8 cellular contexts compared by ENCODE assay signal in the genomic region with DNA sequence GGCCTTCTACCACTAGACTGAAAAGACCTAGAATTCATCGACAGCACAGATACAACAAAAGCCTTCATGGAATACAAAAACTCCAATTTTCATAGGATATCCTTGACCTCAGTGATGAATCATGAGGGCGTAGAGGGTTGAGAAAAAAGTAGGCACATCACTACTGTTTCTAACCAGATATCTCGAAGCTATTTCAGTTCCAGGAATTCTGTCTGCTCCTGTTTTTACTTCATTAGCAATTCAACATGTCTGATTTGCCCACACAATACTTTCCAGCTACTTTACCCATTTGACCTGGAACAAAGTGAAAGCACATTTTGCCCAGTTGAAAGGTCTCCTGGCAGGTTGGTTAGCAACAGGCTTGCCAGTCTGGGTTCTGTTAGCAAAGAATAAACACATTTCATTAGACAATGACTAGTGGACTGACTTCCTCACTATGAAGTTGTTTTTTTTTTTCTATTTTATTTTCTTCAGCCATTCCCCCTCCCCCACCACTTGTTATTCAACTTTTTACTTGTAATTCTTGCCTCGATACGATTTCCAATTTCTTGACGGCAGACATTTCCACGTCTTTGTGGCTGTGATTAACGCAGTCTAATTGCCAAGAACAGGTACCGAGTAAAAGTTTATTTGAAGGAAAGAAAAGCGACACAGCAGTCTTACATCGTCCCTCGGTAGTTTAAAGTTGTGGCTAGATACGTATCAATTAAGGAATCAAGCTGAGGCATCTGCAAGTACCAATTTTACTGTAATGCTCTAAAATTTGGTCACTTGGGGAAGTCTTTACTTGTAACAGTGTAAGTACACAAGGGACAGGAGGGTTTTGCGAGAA. TPM values are rescaled to one million over a fixed set of nuclear protein-coding genes. Genes with fewer than 3 reads are reported as not detected.
DNase-seq lines count a peak whose midpoint lies in the region; ATAC-seq and TF ChIP-seq lines count a peak whose summit lies in the region.

No MANE protein-coding gene starts in this region.

- H3K36me3 ChIP-seq in BLaER1 treated with 17β-estradiol and CSF1 and Interleukin-3, amounts not matched to agents 10 nM and 100 nM = no peaks in the 10 kb centered on the region
- H3K36me3 ChIP-seq in prostate gland = no peaks in the 10 kb centered on the region

- peak overlapping the region; percentile 82 to 91 (median 88) for H3K9ac ChIP-seq in BLaER1 treated with 17β-estradiol and CSF1 and Interleukin-3, amounts not matched to agents 10 nM and 100 nM

- H3K4me3 ChIP-seq in BLaER1 treated with 17β-estradiol and CSF1 and Interleukin-3, amounts not matched to agents 10 nM and 100 nM = peak overlapping the region; percentile 80 to 93 (median 88)
- H3K4me3 ChIP-seq in WI38 (ENCODE audit: low read depth, low read length) (peak overlapping the region; percentile 80), foreskin fibroblast (ENCODE audit: low read depth in 1 of 2, low read length in 2 of 2) (peak overlapping the region; percentile 88 to 94), prostate gland (peak overlapping the region; percentile 79 to 83)

- no peak for ATAC-seq in GM19351 (IDR thresholded peaks at IDR 0.05; ENCODE audit: unreplicated experiment)

- POLR2A ChIA-PET in HEK293T (lab: Yijun Ruan, JAX) = interaction anchor here (0.7 to 1.4 kb wide), 8 partner anchors 9 to 820 kb away, joined by 3 to 6 read pairs (median 3); no protein-coding TSS in a partner anchor

- intact Hi-C loops in prostate gland (cut with DNase I) = loop anchor here (5.0 to 10.0 kb wide), 3 partner anchors 115 to 552 kb away; no protein-coding TSS in a partner anchor

- peaks cover 14 to 28% (median 24%) of the 10 kb centered on the region in 11 experiments; a peak in 19 of 22 replicates for H4K20me1 ChIP-seq in BLaER1 treated with 17β-estradiol and CSF1 and Interleukin-3, amounts not matched to agents 10 nM and 100 nM

- DNase-seq in HEK293T (ENCODE audit: extremely low spot score) (no peak), foreskin fibroblast (peak in 1 of 2 donors; percentile 58), prostate gland (ENCODE audit: low spot score) (no peak), NCI-H2029 (lab: John Stamatoyannopoulos, UW) (no peak), SKM-1 treated with dmso at 0.1 percent for 144 hours (lab: John Stamatoyannopoulos, UW; ENCODE audit: unreplicated experiment) (no peak)

- TF ChIP-seq CTCF in WI38 (IDR thresholded peaks at IDR 0.05; ENCODE audit: low read depth, low read length) (no peak), foreskin fibroblast (IDR thresholded peaks at IDR 0.05; ENCODE audit: low read depth, low read length) (no peak), prostate gland (IDR thresholded peaks at IDR 0.05) (no peak)

- TF ChIP-seq POLR2A in prostate gland (IDR thresholded peaks at IDR 0.05) = no peak

- H3K4me2 ChIP-seq in BLaER1 treated with 17β-estradiol and CSF1 and Interleukin-3, amounts not matched to agents 10 nM and 100 nM = peak overlapping the region; percentile 78 to 97 (median 88)

- H3K9me3 ChIP-seq in BLaER1 treated with 17β-estradiol and CSF1 and Interleukin-3, amounts not matched to agents 10 nM and 100 nM (replicated peaks in 1 of 11) = no peaks in the 10 kb centered on the region
- no peaks in the 10 kb centered on the region for H3K9me3 ChIP-seq in prostate gland

- WGBS in prostate gland = 12% methylated on average over 14 of the region's 14 CpGs

- H3K27ac ChIP-seq in BLaER1 treated with 17β-estradiol and CSF1 and Interleukin-3, amounts not matched to agents 10 nM and 100 nM = peak overlapping the region; percentile 80 to 92 (median 89)
- H3K27ac ChIP-seq in prostate gland = peak overlapping the region; percentile 99 to 100

- H3K27me3 ChIP-seq in BLaER1 treated with 17β-estradiol and CSF1 and Interleukin-3, amounts not matched to agents 10 nM and 100 nM = no peaks in the 10 kb centered on the region
- H3K27me3 ChIP-seq in prostate gland (replicated peaks; ENCODE audit: insufficient read depth) = no peaks in the 10 kb centered on the region

- CTCF ChIA-PET in HEK293T (lab: Yijun Ruan, JAX) = no interaction called here

- H3K4me1 ChIP-seq in BLaER1 treated with 17β-estradiol and CSF1 and Interleukin-3, amounts not matched to agents 10 nM and 100 nM = peaks cover 33 to 42% (median 39%) of the 10 kb centered on the region in 10 experiments
- no peaks in the 10 kb centered on the region for H3K4me1 ChIP-seq in prostate gland (replicated peaks)

TF ChIP-seq in HEK293T, 16 proteins besides CTCF, POLR2A, EP300 and RAD21:
- TF ChIP-seq ZNF384 (IDR thresholded peaks at IDR 0.05) (peak; percentile 55; the same call in 1 of the 2 replicates), SUZ12 (IDR thresholded peaks at IDR 0.05) (no peak)

RNA-seq across cellular contexts. Expression of a gene that starts 4.0 kb away (rescaled TPM):
- total RNA-seq in prostate gland = 10 to 100 TPM; 14.2 to 40.8 TPM
